ENCODE assay signal across 22 cellular contexts in the genomic region with DNA sequence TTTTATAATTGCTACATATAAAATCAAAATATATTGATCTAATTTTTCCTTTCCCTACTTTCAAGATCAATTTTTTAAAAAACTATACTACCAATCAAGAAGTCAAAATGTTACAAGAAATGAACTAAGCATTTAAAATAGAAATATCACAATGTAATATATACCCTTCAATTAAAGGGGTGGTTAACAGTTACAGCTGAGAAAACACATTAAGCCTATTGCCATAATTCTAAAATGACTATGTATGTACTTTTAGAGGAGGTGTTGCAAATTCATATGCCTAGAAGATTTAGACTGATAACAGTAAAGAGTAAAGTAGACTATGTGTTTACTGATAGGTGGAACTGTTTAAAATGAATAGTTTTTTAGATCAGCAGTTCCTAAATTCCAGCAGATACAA.
"Had no signal": no experiment of that assay in that cellular context is flagged by ENCODE, and none has a peak within 500 bp of the region (broad histone marks: within the 10 kb centered on the region; RNA-seq: fewer than 3 reads in every experiment).

No MANE protein-coding gene starts in this region.

- ATAC-seq: esophagus mucosa, gastrocnemius medialis, heart right ventricle, left colon, left ventricle myocardium superior had no signal

- H3K36me3 ChIP-seq: ovary, thoracic aorta had no signal

- H3K27me3 ChIP-seq: dorsolateral prefrontal cortex, gastrocnemius medialis, heart right ventricle, neural progenitor cell, right atrium auricular region, stomach, transverse colon had no signal

- H2AFZ ChIP-seq: neural progenitor cell had no signal

- FAIRE-seq: small intestine had no signal

- DNase-seq: cortex of kidney; dorsolateral prefrontal cortex; effector CD8-positive, alpha-beta T cell; gastrocnemius medialis; heart right ventricle; hypothalamus; left colon; left ventricle myocardium superior; mesendoderm; naive B cell; nucleus accumbens; ovary; small intestine; stimulated activated CD4-positive, alpha-beta T cell treated with anti-CD3 and anti-CD28 coated beads, Interleukin-12 subunit alpha, Interleukin-12 subunit beta, amount 100 ng/mL, for 4 hours; stimulated activated naive CD4-positive, alpha-beta T cell; stomach; substantia nigra; transverse colon had no signal

- H3K4me3 ChIP-seq: dorsolateral prefrontal cortex, gastrocnemius medialis, heart right ventricle, neural progenitor cell, ovary, right atrium auricular region, stomach, thoracic aorta, transverse colon had no signal

- H3K4me2 ChIP-seq: neural progenitor cell had no signal

- H3K27ac ChIP-seq: dorsolateral prefrontal cortex, gastrocnemius medialis, heart right ventricle, neural progenitor cell, ovary, right atrium auricular region, stomach, thoracic aorta, transverse colon had no signal

- H3K27me3 Mint-ChIP-seq: naive B cell had no signal

- H3K27ac Mint-ChIP-seq: naive B cell, neural progenitor cell had no signal

- H3K4me3 Mint-ChIP-seq: neural progenitor cell had no signal

- H3K9me3 ChIP-seq: gastrocnemius medialis, heart right ventricle, ovary, right atrium auricular region, stomach, thoracic aorta, transverse colon had no signal

- H3K9me3 Mint-ChIP-seq: naive B cell, neural progenitor cell had no signal
